In the genomic region with DNA sequence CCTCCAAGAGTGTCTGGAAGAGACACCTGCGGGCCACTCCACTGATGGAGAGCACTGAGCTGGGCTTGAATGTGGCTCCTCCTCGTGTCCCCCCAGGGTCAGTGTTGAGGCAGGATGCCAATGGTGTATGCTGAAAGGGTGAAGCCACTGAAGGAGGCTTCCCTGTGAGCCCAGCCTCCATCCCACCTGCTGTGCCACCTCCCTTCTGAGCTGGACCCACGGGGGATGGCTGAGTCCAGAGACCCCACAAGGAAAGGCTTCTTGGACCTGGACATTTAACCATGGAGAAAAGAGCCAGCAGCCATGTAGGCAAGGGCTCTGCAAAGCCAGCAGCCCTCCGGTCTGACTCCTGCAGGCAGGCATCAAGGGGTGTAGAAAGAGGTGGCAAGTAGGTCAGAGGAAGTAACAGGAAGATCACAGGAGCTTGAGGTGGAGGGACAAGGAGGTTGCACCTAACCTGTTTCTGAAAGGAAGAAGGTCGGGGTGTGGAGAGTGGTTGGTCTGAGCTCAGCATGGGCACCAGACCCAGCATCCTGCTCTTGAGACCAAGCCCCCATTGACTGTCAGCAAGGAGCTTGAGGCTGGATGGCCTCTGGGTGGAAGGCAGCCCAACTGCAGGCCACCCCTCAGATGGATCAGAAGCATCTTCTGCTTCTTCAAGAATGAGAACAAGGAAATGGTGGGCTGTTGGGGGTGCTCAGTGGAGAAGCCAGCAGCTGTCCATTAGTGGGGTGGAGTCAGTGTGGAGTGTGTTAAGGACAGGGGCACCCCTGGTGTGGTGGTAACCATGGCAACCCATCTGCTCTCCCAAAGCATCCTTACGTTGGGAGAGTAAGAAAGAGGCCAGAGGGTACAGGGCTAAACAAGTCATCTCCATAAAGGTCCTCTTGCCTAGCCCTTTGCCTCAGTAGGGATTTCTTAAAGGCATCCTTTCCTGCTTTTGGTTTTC, we compare ENCODE assay signal across 8 cellular contexts.
DNase-seq lines count a peak whose midpoint lies in the region; ATAC-seq and TF ChIP-seq lines count a peak whose summit lies in the region.

No MANE protein-coding gene starts in this region.

- POLR2A ChIA-PET in activated CD4-positive, alpha-beta memory T cell treated with anti-CD3 and anti-CD28 coated beads for 36 hours (lab: Charles Lee) = no interaction called here

- DNase-seq in activated naive CD4-positive, alpha-beta T cell treated with anti-CD3 and anti-CD28 coated beads for 36 hours = peak; percentile 13
- DNase-seq in activated naive CD4-positive, alpha-beta T cell treated with anti-CD3 and anti-CD28 coated beads, Interleukin-2, amount 50 U/mL, for 16 hours = no peak
- peak; percentile 22 for DNase-seq in activated CD4-positive, alpha-beta memory T cell treated with anti-CD3 and anti-CD28 coated beads for 36 hours
- peak; percentile 16 for DNase-seq in fibroblast of the conjunctiva (ENCODE audit: low read depth)
- DNase-seq in thoracic aorta (ENCODE audit: low spot score) = no peak
- DNase-seq in GM19240 (ENCODE audit: insufficient read length, low spot score) = no peak
- DNase-seq in anterior cingulate cortex (lab: John Stamatoyannopoulos, UW) = no peak

- peaks cover 6% of the 10 kb centered on the region for H3K36me3 Mint-ChIP-seq in activated naive CD4-positive, alpha-beta T cell treated with anti-CD3 and anti-CD28 coated beads for 36 hours (ENCODE audit: low read depth)
- H3K36me3 Mint-ChIP-seq in activated CD4-positive, alpha-beta memory T cell treated with anti-CD3 and anti-CD28 coated beads for 36 hours = no peaks in the 10 kb centered on the region

- no peak overlapping the region for H3K4me3 Mint-ChIP-seq in activated naive CD4-positive, alpha-beta T cell treated with anti-CD3 and anti-CD28 coated beads for 36 hours
- no peak overlapping the region for H3K4me3 Mint-ChIP-seq in activated CD4-positive, alpha-beta memory T cell treated with anti-CD3 and anti-CD28 coated beads for 36 hours

- no peaks in the 10 kb centered on the region for H3K27me3 ChIP-seq in thoracic aorta (replicated peaks; ENCODE audit: insufficient read depth)

- H3K4me3 ChIP-seq in thoracic aorta = peak overlapping the region; percentile 23

- peaks cover 18 to 38% of the 10 kb centered on the region in 2 donors for H3K4me1 ChIP-seq in thoracic aorta (ENCODE audit: control insufficient read depth in 1 of 2, low read depth in 2 of 2)

- no peaks in the 10 kb centered on the region for H3K27me3 Mint-ChIP-seq in activated naive CD4-positive, alpha-beta T cell treated with anti-CD3 and anti-CD28 coated beads for 36 hours (ENCODE audit: low read depth)
- no peaks in the 10 kb centered on the region for H3K27me3 Mint-ChIP-seq in activated CD4-positive, alpha-beta memory T cell treated with anti-CD3 and anti-CD28 coated beads for 36 hours

- no peaks in the 10 kb centered on the region for H3K9me3 Mint-ChIP-seq in activated naive CD4-positive, alpha-beta T cell treated with anti-CD3 and anti-CD28 coated beads for 36 hours
- H3K9me3 Mint-ChIP-seq in activated CD4-positive, alpha-beta memory T cell treated with anti-CD3 and anti-CD28 coated beads for 36 hours = no peaks in the 10 kb centered on the region

- peaks cover 16% of the 10 kb centered on the region for H3K36me3 ChIP-seq in thoracic aorta

- H3K4me1 Mint-ChIP-seq in activated naive CD4-positive, alpha-beta T cell treated with anti-CD3 and anti-CD28 coated beads for 36 hours (ENCODE audit: low read depth) = peaks cover 47% of the 10 kb centered on the region
- peaks cover 41% of the 10 kb centered on the region for H3K4me1 Mint-ChIP-seq in activated CD4-positive, alpha-beta memory T cell treated with anti-CD3 and anti-CD28 coated beads for 36 hours (ENCODE audit: low read depth)

- ATAC-seq in thoracic aorta (ENCODE audit: insufficient number of reproducible peaks, low FRiP score, low read depth) (no peak), HG03571 (IDR thresholded peaks at IDR 0.05; ENCODE audit: unreplicated experiment) (no peak)

- no peaks in the 10 kb centered on the region for H3K9me3 ChIP-seq in thoracic aorta

- CTCF ChIA-PET in activated naive CD4-positive, alpha-beta T cell treated with anti-CD3 and anti-CD28 coated beads for 36 hours (lab: Charles Lee) = interaction anchor here (0.8 to 0.9 kb wide), 2 partner anchors 16 to 126 kb away, joined by 3 read pairs; no protein-coding TSS in a partner anchor
- CTCF ChIA-PET in activated CD4-positive, alpha-beta memory T cell treated with anti-CD3 and anti-CD28 coated beads for 36 hours (lab: Charles Lee) = interaction anchor here (0.9 to 1.6 kb wide), 3 partner anchors 15 to 21 kb away, joined by 3 to 12 read pairs (median 4); no protein-coding TSS in a partner anchor

- H3K27ac Mint-ChIP-seq in activated naive CD4-positive, alpha-beta T cell treated with anti-CD3 and anti-CD28 coated beads for 36 hours = no peak overlapping the region
- H3K27ac Mint-ChIP-seq in activated CD4-positive, alpha-beta memory T cell treated with anti-CD3 and anti-CD28 coated beads for 36 hours = peak overlapping the region; percentile 68

- TF ChIP-seq CTCF in thoracic aorta (IDR thresholded peaks at IDR 0.05) = no peak

- peak overlapping the region in 1 of 2 donors; percentile 64 for H3K27ac ChIP-seq in thoracic aorta

- intact Hi-C loops in activated naive CD4-positive, alpha-beta T cell treated with anti-CD3 and anti-CD28 coated beads for 36 hours (cut with micrococcal nuclease) = loop anchor here (5.0 kb wide), 1 partner anchor 123 kb away; no protein-coding TSS in a partner anchor
- intact Hi-C loops in activated CD4-positive, alpha-beta memory T cell treated with anti-CD3 and anti-CD28 coated beads for 36 hours (cut with micrococcal nuclease) = no loop called here

Comparison
In these comparisons a context has a peak if more than half of its experiments do, and no peak if none do; other contexts are left out.
1. DNase-seq: peak in activated naive CD4-positive, alpha-beta T cell treated with anti-CD3 and anti-CD28 coated beads for 36 hours (single experiment), activated CD4-positive, alpha-beta memory T cell treated with anti-CD3 and anti-CD28 coated beads for 36 hours (single experiment) and fibroblast of the conjunctiva (single experiment); none in activated naive CD4-positive, alpha-beta T cell treated with anti-CD3 and anti-CD28 coated beads, Interleukin-2, amount 50 U/mL, for 16 hours (single experiment), thoracic aorta (single experiment), GM19240 (single experiment) and anterior cingulate cortex (0 of 58).